In genomic region chrX:20515841-20516461, GRCh38 we compare ENCODE assay signal across 8 cellular contexts.
DNase-seq lines count a peak whose midpoint lies in the region; ATAC-seq, FAIRE-seq and TF ChIP-seq lines count a peak whose summit lies in the region.

No MANE protein-coding gene starts in this region.

- H2AFZ ChIP-seq in astrocyte (ENCODE audit: low read depth, low read length), result no peak overlapping the region

- H3K9me3 Mint-ChIP-seq in astrocyte (ENCODE audit: unreplicated experiment) (peaks cover 4% of the 10 kb centered on the region), natural killer cell (no peaks in the 10 kb centered on the region), nephron progenitor cell (no peaks in the 10 kb centered on the region)

- H3K36me3 ChIP-seq in HEK293 (ENCODE audit: control insufficient read depth in 2 of 2, insufficient read depth in 1 of 2, low read length in 2 of 2), result no peaks in the 10 kb centered on the region
- no peaks in the 10 kb centered on the region for H3K36me3 ChIP-seq in astrocyte (ENCODE audit: insufficient read depth, low read length)
- no peaks in the 10 kb centered on the region for H3K36me3 ChIP-seq in kidney (ENCODE audit: control insufficient read depth in 1 of 2, insufficient read depth in 2 of 2, low read length in 2 of 2)

- H3K4me1 ChIP-seq in HEK293 (ENCODE audit: control insufficient read depth, insufficient read depth, low read length) (no peaks in the 10 kb centered on the region), astrocyte (ENCODE audit: insufficient read depth, low read length) (peaks cover 30% of the 10 kb centered on the region), kidney (ENCODE audit: control insufficient read depth in 1 of 2, insufficient read depth in 1 of 2, low read depth in 1 of 2, low read length in 2 of 2) (no peaks in the 10 kb centered on the region)

- H3K4me3 Mint-ChIP-seq in astrocyte (ENCODE audit: unreplicated experiment) (no peak overlapping the region), natural killer cell (peak overlapping the region; percentile 35), nephron progenitor cell (no peak overlapping the region)

- H4K20me1 ChIP-seq in astrocyte (ENCODE audit: insufficient read depth, low read length), result no peaks in the 10 kb centered on the region

- POLR2A ChIA-PET in HEK293 (lab: Yijun Ruan, JAX), result no interaction called here

- no peak for DNase-seq in activated CD4-positive, CD25-positive, alpha-beta regulatory T cell (lab: John Stamatoyannopoulos, UW)
- DNase-seq in M059J (ENCODE audit: low read depth) (peak; percentile 95), astrocyte (ENCODE audit: low read depth) (peak; percentile 96), natural killer cell (peak; percentile 14), kidney (no peak), nephron progenitor cell (no peak)

- CTCF ChIA-PET in HEK293 (lab: Yijun Ruan, JAX), result interaction anchor here (0.6 to 2.7 kb wide), 3 partner anchors 12 to 206 kb away, joined by 3 to 32 read pairs (median 6); no protein-coding TSS in a partner anchor

- no peak for TF ChIP-seq CTCF in HEK293 (tag by site-specific recombination; IDR thresholded peaks at IDR 0.05)
- TF ChIP-seq CTCF in astrocyte (IDR thresholded peaks at IDR 0.05; ENCODE audit: insufficient read depth, low read depth, low read length), result no peak
- no peak for TF ChIP-seq CTCF in natural killer cell (IDR thresholded peaks at IDR 0.05)
- no peak for TF ChIP-seq CTCF in kidney (IDR thresholded peaks at IDR 0.05; ENCODE audit: borderline replicate concordance, extremely low read depth, insufficient read depth)
- no peak for TF ChIP-seq CTCF in nephron progenitor cell (IDR thresholded peaks at IDR 0.05)

- H3K27ac Mint-ChIP-seq in astrocyte (ENCODE audit: unreplicated experiment), result peak overlapping the region; percentile 92
- peak overlapping the region; percentile 59 to 77 for H3K27ac Mint-ChIP-seq in natural killer cell
- H3K27ac Mint-ChIP-seq in nephron progenitor cell, result no peak overlapping the region

- H3K4me1 Mint-ChIP-seq in astrocyte (ENCODE audit: low read depth, unreplicated experiment) (peaks cover 35% of the 10 kb centered on the region), natural killer cell (peaks cover 16 to 23% of the 10 kb centered on the region in 2 donors), nephron progenitor cell (peaks cover 15% of the 10 kb centered on the region)

- H3K9ac ChIP-seq in astrocyte (ENCODE audit: low read length) (peak overlapping the region; percentile 17), kidney (ENCODE audit: low read length in 2 of 2) (no peak overlapping the region)

- no peaks in the 10 kb centered on the region for H3K27me3 Mint-ChIP-seq in astrocyte (ENCODE audit: low read depth, unreplicated experiment)
- H3K27me3 Mint-ChIP-seq in natural killer cell (ENCODE audit: low read depth in 2 of 2), result no peaks in the 10 kb centered on the region
- H3K27me3 Mint-ChIP-seq in nephron progenitor cell (ENCODE audit: low read depth, poor library complexity), result no peaks in the 10 kb centered on the region

- no peaks in the 10 kb centered on the region for H3K79me2 ChIP-seq in astrocyte (ENCODE audit: insufficient read depth, low read length)

- no peak overlapping the region for H3K27ac ChIP-seq in HEK293 (ENCODE audit: extremely low read depth, low read depth, low read length)
- H3K27ac ChIP-seq in astrocyte (ENCODE audit: low read depth, low read length), result peak overlapping the region; percentile 89
- H3K27ac ChIP-seq in kidney (ENCODE audit: low read depth in 2 of 2, low read length in 2 of 2), result no peak overlapping the region

- no peaks in the 10 kb centered on the region for H3K36me3 Mint-ChIP-seq in astrocyte (ENCODE audit: low read depth, unreplicated experiment)
- no peaks in the 10 kb centered on the region for H3K36me3 Mint-ChIP-seq in natural killer cell
- no peaks in the 10 kb centered on the region for H3K36me3 Mint-ChIP-seq in nephron progenitor cell (ENCODE audit: low read depth)

- FAIRE-seq in astrocyte (lab: Jason Lieb, UNC) (peak; percentile 100), kidney (lab: Jason Lieb, UNC) (no peak)

- H3K9me3 ChIP-seq in HEK293 (ENCODE audit: control insufficient read depth, insufficient read depth, low read depth, low read length), result no peaks in the 10 kb centered on the region
- H3K9me3 ChIP-seq in astrocyte (ENCODE audit: insufficient read depth, low read depth, low read length), result no peaks in the 10 kb centered on the region
- no peaks in the 10 kb centered on the region for H3K9me3 ChIP-seq in kidney (ENCODE audit: control insufficient read depth in 1 of 2, low read length in 2 of 2)

- no peaks in the 10 kb centered on the region for H3K27me3 ChIP-seq in astrocyte (ENCODE audit: insufficient read depth, low read length)

- H3K4me2 ChIP-seq in astrocyte (ENCODE audit: low read length), result peak overlapping the region; percentile 67

- intact Hi-C loops in natural killer cell (cut with micrococcal nuclease), result no loop called here
- intact Hi-C loops in kidney (cut with DNase I), result no loop called here

- peak; percentile 89 to 90 for ATAC-seq in activated CD4-positive, CD25-positive, alpha-beta regulatory T cell treated with anti-CD3 and anti-CD28 coated beads, Interleukin-2, amount 50 U/mL, for 24 hours
- peak; percentile 72 to 83 (median 76) for ATAC-seq in natural killer cell

- H3K4me3 ChIP-seq in HEK293 (ENCODE audit: low read depth, low read length) (no peak overlapping the region), astrocyte (ENCODE audit: insufficient read depth, low read depth, low read length) (no peak overlapping the region), kidney (ENCODE audit: low read length in 2 of 2) (no peak overlapping the region)

TF ChIP-seq in HEK293, 187 proteins besides CTCF, POLR2A, EP300 and RAD21:
- TF ChIP-seq SETDB1 (IDR thresholded peaks at IDR 0.05; ENCODE audit: insufficient read length, low read length) (peak; percentile 44), GLI2 (tag by site-specific recombination; IDR thresholded peaks at IDR 0.05; ENCODE audit: borderline replicate concordance, low read depth) (no peak)

Comparison
In these comparisons a context has a peak if more than half of its experiments do, and no peak if none do; other contexts are left out.
1. DNase-seq: peak in M059J (single experiment), astrocyte (single experiment) and natural killer cell (single experiment); none in activated CD4-positive, CD25-positive, alpha-beta regulatory T cell (0 of 4), kidney (single experiment) and nephron progenitor cell (single experiment).